ENCODE assay signal across 1 cellular context in genomic region chr15:40952901-40953712, GRCh38.
TF ChIP-seq lines count a peak whose summit lies in the region.

CHAC1 (plus strand) TSS chr15:40953471; CDS start chr15:40953584, 113 bp downstream.

TF ChIP-seq in K562, 482 proteins besides CTCF, POLR2A, EP300 and RAD21 (continued from another document and continues in another):
- TF ChIP-seq DPF2 (IDR thresholded peaks at IDR 0.05): no peak
- no peak for TF ChIP-seq TRIM24 (IDR thresholded peaks at IDR 0.05)
- TF ChIP-seq STAG1 (CRISPR knock-in tag; IDR thresholded peaks at IDR 0.05; ENCODE audit: borderline replicate concordance): no peak
- no peak for TF ChIP-seq U2AF2 (optimal IDR thresholded peaks at IDR 0.05; ENCODE audit: low read depth, low read length)
- TF ChIP-seq TAL1 (IDR thresholded peaks at IDR 0.05): no peak
- no peak for TF ChIP-seq POLR3G (IDR thresholded peaks at IDR 0.05; ENCODE audit: extremely low read depth, insufficient read length, insufficient replicate concordance)
- no peak for TF ChIP-seq ZNF124 (CRISPR knock-in tag; IDR thresholded peaks at IDR 0.05)
- TF ChIP-seq CHCHD3 (CRISPR knock-in tag; IDR thresholded peaks at IDR 0.05): no peak
- TF ChIP-seq PATZ1 (CRISPR knock-in tag; IDR thresholded peaks at IDR 0.05; ENCODE audit: borderline replicate concordance): no peak
- no peak for TF ChIP-seq PRDM10 (IDR thresholded peaks at IDR 0.05; ENCODE audit: partially characterized antibody)
- TF ChIP-seq TARDBP (IDR thresholded peaks at IDR 0.05): no peak
- TF ChIP-seq USF1 (CRISPR knock-in tag; IDR thresholded peaks at IDR 0.05): no peak
- TF ChIP-seq BCOR (IDR thresholded peaks at IDR 0.05): no peak
- no peak for TF ChIP-seq ZBTB11 (CRISPR knock-in tag; IDR thresholded peaks at IDR 0.05)
- TF ChIP-seq SAFB2 (IDR thresholded peaks at IDR 0.05; ENCODE audit: borderline replicate concordance, low read depth, low read length, severe bottlenecking): no peak
- no peak for TF ChIP-seq ZNF316 (IDR thresholded peaks at IDR 0.05)
- TF ChIP-seq CSDE1 (IDR thresholded peaks at IDR 0.05): no peak
- no peak for TF ChIP-seq RBM17 (IDR thresholded peaks at IDR 0.05; ENCODE audit: borderline replicate concordance, low read depth, low read length)
- TF ChIP-seq GTF2B (IDR thresholded peaks at IDR 0.05; ENCODE audit: extremely low read depth, insufficient read length): no peak
- peak; percentile 56 for TF ChIP-seq NEUROD1 (IDR thresholded peaks at IDR 0.05; ENCODE audit: borderline replicate concordance, low read depth, low read length, partially characterized antibody)
- TF ChIP-seq SNAPC5 (CRISPR knock-in tag; IDR thresholded peaks at IDR 0.05): no peak
- no peak for TF ChIP-seq ZNF23 (CRISPR knock-in tag; IDR thresholded peaks at IDR 0.05)
- TF ChIP-seq MYC (IDR thresholded peaks at IDR 0.05; ENCODE audit: low read depth, low read length): peak; percentile 96
- TF ChIP-seq MYC (CRISPR knock-in tag; IDR thresholded peaks at IDR 0.05; ENCODE audit: borderline replicate concordance, low read depth): no peak
- TF ChIP-seq ARID4B (CRISPR knock-in tag; IDR thresholded peaks at IDR 0.05): peak; percentile 95
- TF ChIP-seq E2F6 (IDR thresholded peaks at IDR 0.05; ENCODE audit: borderline replicate concordance in 1 of 2, extremely low read depth in 1 of 2, insufficient read depth in 1 of 2, insufficient read length in 1 of 2, low read depth in 1 of 2, low read length in 1 of 2, poor library complexity in 1 of 2, severe bottlenecking in 1 of 2): peak in 1 of 2 experiments; percentile 28
- TF ChIP-seq CBFA2T2 (conservative IDR thresholded peaks at IDR 0.05): no peak
- no peak for TF ChIP-seq ZNF24 (IDR thresholded peaks at IDR 0.05)
- TF ChIP-seq ZNF668 (CRISPR knock-in tag; IDR thresholded peaks at IDR 0.05): no peak
- TF ChIP-seq ZC3H8 (IDR thresholded peaks at IDR 0.05): no peak
- no peak for TF ChIP-seq XRCC4 (IDR thresholded peaks at IDR 0.05; ENCODE audit: extremely low read depth, insufficient read depth, insufficient read length)
- peak; percentile 92; the same call in 1 of the 2 replicates for TF ChIP-seq SRSF3 (IDR thresholded peaks at IDR 0.05; ENCODE audit: insufficient read depth, low read length)
- TF ChIP-seq UBTF (IDR thresholded peaks at IDR 0.05; ENCODE audit: borderline replicate concordance in 1 of 2, low read depth in 2 of 2, low read length in 2 of 2): no peak
- no peak for TF ChIP-seq MCM3 (IDR thresholded peaks at IDR 0.05)
- no peak for TF ChIP-seq ZBTB43 (CRISPR knock-in tag; IDR thresholded peaks at IDR 0.05)
- no peak for TF ChIP-seq NR2F6 (CRISPR knock-in tag; IDR thresholded peaks at IDR 0.05)
- TF ChIP-seq PTBP1 (IDR thresholded peaks at IDR 0.05; ENCODE audit: low read depth, low read length): no peak
- TF ChIP-seq ZKSCAN1 (IDR thresholded peaks at IDR 0.05; ENCODE audit: low read depth, low read length): no peak
- no peak for TF ChIP-seq TCF15 (CRISPR knock-in tag; IDR thresholded peaks at IDR 0.05)
- TF ChIP-seq NCOA1 (IDR thresholded peaks at IDR 0.05; ENCODE audit: low read depth): no peak
- TF ChIP-seq EZH2 (IDR thresholded peaks at IDR 0.05; ENCODE audit: borderline replicate concordance, low read depth, low read length): no peak
